In the genomic region with DNA sequence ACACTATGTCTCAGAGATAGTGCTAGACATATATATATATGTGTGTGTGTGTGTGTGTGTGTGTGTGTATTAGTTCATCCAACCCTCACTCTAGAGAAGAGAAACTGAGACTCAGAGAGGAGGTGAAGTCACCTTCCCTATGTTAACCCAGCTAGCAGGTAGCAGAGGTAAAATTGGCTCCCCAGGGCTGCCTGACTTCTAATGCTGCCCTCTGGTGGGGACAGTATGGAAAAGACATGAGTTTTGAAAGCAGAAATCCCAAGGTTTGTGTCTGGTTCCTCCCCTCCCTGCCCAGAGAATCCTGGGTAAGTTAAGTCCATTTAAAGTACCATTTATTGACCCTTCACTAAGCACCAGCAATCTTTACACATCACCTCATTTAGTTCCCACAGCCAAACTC, we compare ENCODE assay signal across 9 cellular contexts.
DNase-seq lines count a peak whose midpoint lies in the region; ATAC-seq, FAIRE-seq and TF ChIP-seq lines count a peak whose summit lies in the region.
"Had no signal": no experiment of that assay in that cellular context is flagged by ENCODE, and none has a peak within 500 bp of the region (broad histone marks: within the 10 kb centered on the region; RNA-seq: fewer than 3 reads in every experiment).

No MANE protein-coding gene starts in this region.

- H3K9ac ChIP-seq in DND-41 (ENCODE audit: low read depth, low read length): no peak overlapping the region
- no peak overlapping the region for H3K9ac ChIP-seq in endodermal cell (ENCODE audit: extremely low read depth, low read length, poor library complexity, severe bottlenecking)

- ATAC-seq in DND-41 (ENCODE audit: insufficient read depth, low read depth) (no peak), GM18870 (IDR thresholded peaks at IDR 0.05; ENCODE audit: unreplicated experiment) (no peak), HG03135 (IDR thresholded peaks at IDR 0.05; ENCODE audit: unreplicated experiment) (no peak)
- ATAC-seq: naive thymus-derived CD8-positive, alpha-beta T cell had no signal

- DNase-seq in DND-41: peak; percentile 14
- peak; percentile 15 for DNase-seq in NCI-H460 (ENCODE audit: extremely low read depth, low read depth)
- DNase-seq in endodermal cell: peak; percentile 77
- no peak for DNase-seq in GOT3 (lab: John Stamatoyannopoulos, UW)
- no peak for DNase-seq in HTR-8/SVneo (ENCODE audit: insufficient read length, low spot score)

- no peaks in the 10 kb centered on the region for H4K20me1 ChIP-seq in DND-41 (ENCODE audit: insufficient read depth, low read length)

- H3K27me3 Mint-ChIP-seq in endodermal cell (ENCODE audit: insufficient read depth): peaks cover 16% of the 10 kb centered on the region

- H3K36me3 ChIP-seq in DND-41 (ENCODE audit: insufficient read depth, low read length) (no peaks in the 10 kb centered on the region), endodermal cell (ENCODE audit: control insufficient read depth, insufficient read depth, low read length) (no peaks in the 10 kb centered on the region)

- H3K27ac Mint-ChIP-seq in endodermal cell: no peak overlapping the region
- H3K27ac Mint-ChIP-seq: naive thymus-derived CD8-positive, alpha-beta T cell had no signal

- H3K27ac ChIP-seq in 22Rv1: no peak overlapping the region
- no peak overlapping the region for H3K27ac ChIP-seq in DND-41 (ENCODE audit: low read length)
- H3K27ac ChIP-seq in endodermal cell (ENCODE audit: low read depth, low read length): no peak overlapping the region

- H3K4me1 ChIP-seq in DND-41 (ENCODE audit: insufficient read depth, low read length) (no peaks in the 10 kb centered on the region), endodermal cell (ENCODE audit: control insufficient read depth, insufficient read depth, low read length) (no peaks in the 10 kb centered on the region)

- TF ChIP-seq CTCF in 22Rv1 (IDR thresholded peaks at IDR 0.05) (peak; percentile 80), DND-41 (IDR thresholded peaks at IDR 0.05; ENCODE audit: borderline replicate concordance, extremely low read depth, low read length, poor library complexity, severe bottlenecking) (peak; percentile 63), endodermal cell (conservative IDR thresholded peaks at IDR 0.05) (peak; percentile 81)

- H3K9me3 Mint-ChIP-seq in endodermal cell: peaks cover 28% of the 10 kb centered on the region

- H3K9me3 ChIP-seq in DND-41 (ENCODE audit: insufficient read depth, low read length, severe bottlenecking) (no peaks in the 10 kb centered on the region), endodermal cell (ENCODE audit: control insufficient read depth, low read length) (peaks cover 13% of the 10 kb centered on the region)

- no peak for FAIRE-seq in HTR-8/SVneo (lab: Jason Lieb, UNC)

- H3K36me3 Mint-ChIP-seq in endodermal cell (ENCODE audit: low read depth): no peaks in the 10 kb centered on the region

- no peak overlapping the region for H3K4me2 ChIP-seq in DND-41 (ENCODE audit: insufficient read depth, low read length)

- H3K4me3 ChIP-seq in DND-41 (ENCODE audit: low read depth in 1 of 2, low read length in 2 of 2): no peak overlapping the region
- no peak overlapping the region for H3K4me3 ChIP-seq in endodermal cell (ENCODE audit: low read length)

- H2AFZ ChIP-seq in DND-41 (ENCODE audit: low read depth, low read length): no peak overlapping the region

- no peaks in the 10 kb centered on the region for H3K4me1 Mint-ChIP-seq in endodermal cell
- H3K4me1 Mint-ChIP-seq: naive thymus-derived CD8-positive, alpha-beta T cell had no signal

- no peaks in the 10 kb centered on the region for H3K79me2 ChIP-seq in DND-41 (ENCODE audit: insufficient read depth, low read length)

- no peaks in the 10 kb centered on the region for H3K27me3 ChIP-seq in DND-41 (ENCODE audit: insufficient read depth, low read length, poor library complexity)
- no peaks in the 10 kb centered on the region for H3K27me3 ChIP-seq in endodermal cell (ENCODE audit: control insufficient read depth, insufficient read depth, low read length, poor library complexity, severe bottlenecking)

- H3K4me3 Mint-ChIP-seq in endodermal cell: no peak overlapping the region
- H3K4me3 Mint-ChIP-seq: naive thymus-derived CD8-positive, alpha-beta T cell had no signal

Comparison
In these comparisons a context has a peak if more than half of its experiments do, and no peak if none do; other contexts are left out.
1. DNase-seq: peak in DND-41 (single experiment), NCI-H460 (single experiment) and endodermal cell (single experiment); none in GOT3 (single experiment) and HTR-8/SVneo (single experiment).
2. Peak in every context shown above with its lines, with median percentiles within 50 percentile points of each other: CTCF ChIP-seq.